Comparison of ENCODE assay signal across 23 cellular contexts in genomic region chr13:48647625-48648024, GRCh38. TPM values are rescaled to one million over a fixed set of nuclear protein-coding genes. Genes with fewer than 3 reads are reported as not detected.
A peak's percentile ranks its signal among the peaks of the same experiment; 100 is the strongest.
DNase-seq lines count a peak whose midpoint lies in the region; ATAC-seq and TF ChIP-seq lines count a peak whose summit lies in the region.
"Had no signal": no experiment of that assay in that cellular context is flagged by ENCODE, and none has a peak within 500 bp of the region (broad histone marks: within the 10 kb centered on the region; RNA-seq: fewer than 3 reads in every experiment).

No MANE protein-coding gene starts in this region.

- DNase-seq in mammary epithelial cell = no peak
- no peak for DNase-seq in breast epithelium (ENCODE audit: low spot score in 2 of 2)
- DNase-seq in OCI-M1 (lab: John Stamatoyannopoulos, UW) = peak; percentile 39
- DNase-seq in epithelial cell of proximal tubule (ENCODE audit: low read depth) = no peak
- DNase-seq in sciatic nerve (ENCODE audit: low spot score) = no peak
- no peak for DNase-seq in Peyer's patch
- no peak for DNase-seq in activated CD4-positive, alpha-beta T cell treated with anti-CD3 and anti-CD28 coated beads for 1 hour
- DNase-seq: activated CD4-positive, alpha-beta T cell treated with anti-CD3 and anti-CD28 coated beads, Interleukin-2, amount 50 U/mL, for 48 hours; activated naive CD8-positive, alpha-beta T cell treated with anti-CD3 and anti-CD28 coated beads for 36 hours; activated T-cell treated with anti-CD3 and anti-CD28 coated beads, Interleukin-2, amount 50 U/mL, for 1 hour; HFFc6; islet precursor cell; NCI-H1092 treated with DMSO at 0.1 percent for 48 hours; NCI-H2107; NCI-H69; stimulated activated naive CD8-positive, alpha-beta T cell treated with anti-CD3 and anti-CD28 coated beads, Interleukin-15, amount 100 ng/mL, for 72 hours had no signal

- CTCF ChIA-PET in mammary epithelial cell (lab: Charles Lee; ENCODE audit: low non-redundant PET) = no interaction called here

- H3K4me1 ChIP-seq in mammary epithelial cell (ENCODE audit: insufficient read depth, low read length) (no peaks in the 10 kb centered on the region), breast epithelium (no peaks in the 10 kb centered on the region), Peyer's patch (no peaks in the 10 kb centered on the region)

- no peak overlapping the region for H3K9ac ChIP-seq in mammary epithelial cell (ENCODE audit: insufficient read depth, low read length)

- H3K27me3 ChIP-seq in mammary epithelial cell (ENCODE audit: insufficient read depth, low read length) (peaks cover 3% of the 10 kb centered on the region), breast epithelium (no peaks in the 10 kb centered on the region), Peyer's patch (no peaks in the 10 kb centered on the region)
- H3K27me3 ChIP-seq: neutrophil, right atrium auricular region had no signal

- in situ Hi-C loops in mammary epithelial cell (cut with MboI; ENCODE audit: low sequenced_read_pairs in 2 of 2) = no loop called here

- H3K4me2 ChIP-seq in mammary epithelial cell (ENCODE audit: insufficient read depth, low read depth, low read length) = no peak overlapping the region

- H3K79me2 ChIP-seq in mammary epithelial cell (ENCODE audit: insufficient read depth, low read length) = no peaks in the 10 kb centered on the region

- peak; percentile 49 for ATAC-seq in sciatic nerve
- no peak for ATAC-seq in HG03095 (IDR thresholded peaks at IDR 0.05; ENCODE audit: unreplicated experiment)
- ATAC-seq: stimulated activated naive CD8-positive, alpha-beta T cell treated with anti-CD3 and anti-CD28 coated beads, Interleukin-15, amount 100 ng/mL, for 72 hours had no signal

- no peaks in the 10 kb centered on the region for H4K20me1 ChIP-seq in mammary epithelial cell (ENCODE audit: insufficient read depth, low read length)

- H3K9me3 ChIP-seq in mammary epithelial cell (replicated peaks; ENCODE audit: insufficient read depth, low read length) (no peaks in the 10 kb centered on the region), breast epithelium (no peaks in the 10 kb centered on the region), Peyer's patch (no peaks in the 10 kb centered on the region)
- H3K9me3 ChIP-seq: neutrophil, right atrium auricular region had no signal

- no peak overlapping the region for H2AFZ ChIP-seq in mammary epithelial cell (ENCODE audit: low read depth, low read length)

- H3K27ac ChIP-seq in mammary epithelial cell (ENCODE audit: insufficient read depth, low read depth, low read length) (no peak overlapping the region), breast epithelium (no peak overlapping the region), Peyer's patch (no peak overlapping the region)
- H3K27ac ChIP-seq: C4-2B, neutrophil, right atrium auricular region had no signal

- TF ChIP-seq POLR2A in breast epithelium (IDR thresholded peaks at IDR 0.05) (no peak), Peyer's patch (IDR thresholded peaks at IDR 0.05) (no peak)

- BruUV-seq in mammary epithelial cell (replicated peaks; lab: Mats Ljungman, UMichigan) = no TSS peak

- peak; percentile 7 to 18 for TF ChIP-seq CTCF in mammary epithelial cell (conservative IDR thresholded peaks at IDR 0.05 in 1 of 2, IDR thresholded peaks at IDR 0.05 in 1 of 2; ENCODE audit: extremely low read depth in 1 of 2, insufficient read depth in 1 of 2, low read depth in 1 of 2, low read length in 2 of 2)
- TF ChIP-seq CTCF in breast epithelium (IDR thresholded peaks at IDR 0.05) = no peak
- TF ChIP-seq CTCF in epithelial cell of proximal tubule (conservative IDR thresholded peaks at IDR 0.05; ENCODE audit: low read depth, low read length) = peak; percentile 64
- TF ChIP-seq CTCF in Peyer's patch (IDR thresholded peaks at IDR 0.05) = peak in 3 of 6 experiments; percentile 12 to 39 (median 33)

- intact Hi-C loops in mammary epithelial cell (cut with micrococcal nuclease) = loop anchor here (5.0 kb wide), 1 partner anchor 50 kb away; no protein-coding TSS in a partner anchor
- intact Hi-C loops in breast epithelium (cut with DNase I; ENCODE audit: low total_unique reads) = no loop called here
- intact Hi-C loops in sciatic nerve (cut with DNase I) = no loop called here

- WGBS in mammary epithelial cell (ENCODE audit: low coverage, missing lambda C conversion rate) = 76% methylated on average over 2 of the region's 2 CpGs

- dilution Hi-C loops in mammary epithelial cell (cut with HindIII; ENCODE audit: low sequenced_read_pairs) = no loop called here

- no peak overlapping the region for H3K4me3 ChIP-seq in mammary epithelial cell (replicated peaks in 1 of 3; ENCODE audit: insufficient read depth in 1 of 3, low read depth in 2 of 3, low read length in 3 of 3)
- H3K4me3 ChIP-seq in breast epithelium = no peak overlapping the region
- H3K4me3 ChIP-seq in epithelial cell of proximal tubule (ENCODE audit: low read depth, low read length) = no peak overlapping the region
- no peak overlapping the region for H3K4me3 ChIP-seq in Peyer's patch
- H3K4me3 ChIP-seq: right atrium auricular region had no signal

- H3K36me3 ChIP-seq in mammary epithelial cell (ENCODE audit: insufficient read depth, low read length) (no peaks in the 10 kb centered on the region), breast epithelium (no peaks in the 10 kb centered on the region), Peyer's patch (no peaks in the 10 kb centered on the region)
- H3K36me3 ChIP-seq: neutrophil, right atrium auricular region had no signal

RNA-seq across cellular contexts. Expression of gene CYSLTR2, which starts 6.1 kb away (rescaled TPM):
- not detected for total RNA-seq in mammary epithelial cell
- polyA plus RNA-seq in mammary epithelial cell = not detected
- polyA minus RNA-seq in mammary epithelial cell = not detected
- total RNA-seq in breast epithelium = 1 to 10 TPM in 1 of 3 donors, under 1 TPM in 2; 0.32 to 1.0 (median 0.33) TPM
- not detected in 2 replicates for total RNA-seq in epithelial cell of proximal tubule
- total RNA-seq in sciatic nerve = 1.4 TPM
- total RNA-seq in Peyer's patch = 1 to 10 TPM in 1 of 4 donors, under 1 TPM in 2, not detected in 1; 0.80 to 1.2 (median 0.83) TPM
- total RNA-seq: bronchial epithelial cell, fibroblast of lung, HFFc6, RPMI7951 had no signal

Comparison
In these comparisons a context has a peak if more than half of its experiments do, and no peak if none do; other contexts are left out.
1. CTCF ChIP-seq: peak in mammary epithelial cell (2 of 2) and epithelial cell of proximal tubule (single experiment); none in breast epithelium (0 of 3).